30 cellular contexts compared by ENCODE assay signal in the genomic region with DNA sequence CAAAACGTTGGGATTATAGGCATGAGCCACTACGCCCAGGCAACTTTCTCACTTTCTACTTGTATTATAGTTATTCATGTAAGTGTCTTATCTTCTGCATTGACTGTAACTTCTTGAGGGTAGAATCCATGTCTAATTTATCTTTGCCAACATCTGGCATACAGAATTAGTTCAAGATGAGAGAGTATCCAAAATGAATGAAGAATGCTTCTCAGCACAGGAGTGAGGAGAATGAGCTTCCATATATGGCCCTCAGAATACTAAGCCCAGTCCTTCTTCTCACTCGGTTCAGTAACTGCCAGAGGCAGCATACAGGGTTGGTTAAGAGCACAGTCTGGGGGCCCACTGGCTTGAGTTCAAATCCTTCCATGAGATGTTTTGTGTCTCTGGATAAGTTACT.
"Had no signal": no experiment of that assay in that cellular context is flagged by ENCODE, and none has a peak within 500 bp of the region (broad histone marks: within the 10 kb centered on the region; RNA-seq: fewer than 3 reads in every experiment).

No MANE protein-coding gene starts in this region.

- H3K27me3 Mint-ChIP-seq: activated CD8-positive, alpha-beta T cell treated with anti-CD3 and anti-CD28 coated beads for 36 hours; activated naive CD4-positive, alpha-beta T cell treated with anti-CD3 and anti-CD28 coated beads, Interleukin-2, amount 50 U/mL, for 24 hours; activated naive CD8-positive, alpha-beta T cell treated with anti-CD3 and anti-CD28 coated beads, Interleukin-2, amount 10 ng/mL, durations not matched to agents 7 days and 5 days; activated T-helper 17 cell treated with anti-CD3 and anti-CD28 coated beads, Interleukin-2, amount 50 U/mL, for 72 hours had no signal

- DNase-seq: activated CD4-positive, alpha-beta T cell treated with anti-CD3 and anti-CD28 coated beads, Interleukin-2, amount 10 ng/mL, durations not matched to agents 24 days and 14 days; activated CD4-positive, alpha-beta T cell treated with anti-CD3 and anti-CD28 coated beads, Interleukin-2, amount 50 U/mL, for 4 hours; activated CD8-positive, alpha-beta T cell treated with anti-CD3 and anti-CD28 coated beads for 36 hours; activated gamma-delta T cell; activated naive CD4-positive, alpha-beta T cell treated with Interleukin-2 at 50 U/mL for 16 hours; activated naive CD8-positive, alpha-beta T cell treated with anti-CD3 and anti-CD28 coated beads, Interleukin-2, amount 10 ng/mL, durations not matched to agents 7 days and 5 days; activated T-cell treated with anti-CD3 and anti-CD28 coated beads, Interleukin-2, amount 50 U/mL, for 1 hour; activated T-cell treated with anti-CD3 and anti-CD28 coated beads, Interleukin-2, amount 50 U/mL, for 72 hours; amygdala; body of pancreas; Kasumi-1; KG1; NCI-H1048; NCI-H1105 treated with DMSO at 0.1 percent for 48 hours; NCI-H1436; NCI-H1694; NCI-H1930; NCI-H2081 treated with DMSO at 0.1 percent for 48 hours; NCI-H226; NCI-H524 treated with DMSO at 0.1 percent for 48 hours; NK-92 treated with Interleukin-12 subunit alpha and Interleukin-12 subunit beta, amount 100 ng/mL, for 24 hours; RPMI8226; SHP77 treated with DMSO at 0.1 percent for 48 hours had no signal

- H3K9me3 Mint-ChIP-seq: activated CD4-positive, alpha-beta T cell treated with anti-CD3 and anti-CD28 coated beads, Interleukin-2, amount 10 ng/mL, durations not matched to agents 24 days and 14 days; activated CD8-positive, alpha-beta T cell treated with anti-CD3 and anti-CD28 coated beads for 36 hours; activated naive CD4-positive, alpha-beta T cell treated with anti-CD3 and anti-CD28 coated beads, Interleukin-2, amount 50 U/mL, for 24 hours; activated naive CD8-positive, alpha-beta T cell treated with anti-CD3 and anti-CD28 coated beads, Interleukin-2, amount 10 ng/mL, durations not matched to agents 7 days and 5 days; activated T-cell treated with anti-CD3 and anti-CD28 coated beads, Interleukin-2, amount 50 U/mL, for 72 hours; activated T-helper 17 cell treated with anti-CD3 and anti-CD28 coated beads, Interleukin-2, amount 50 U/mL, for 72 hours; T-helper 1 cell treated with Interleukin-12 subunit alpha and Interleukin-12 subunit beta and Interleukin-4 antibody, amounts not matched to agents 30 μg/mL and 1 μg/mL, for 36 hours; T-helper 2 cell treated with Interferon-gamma antibody and Interleukin-4, amounts not matched to agents 5 μg/mL and 100 μg/mL, for 36 hours had no signal

- H3K27me3 ChIP-seq: ascending aorta, body of pancreas, breast epithelium, MG63 had no signal

- H3K9me3 ChIP-seq: ascending aorta, body of pancreas, breast epithelium, MG63 had no signal

- H3K27ac Mint-ChIP-seq: activated CD4-positive, alpha-beta T cell treated with anti-CD3 and anti-CD28 coated beads, Interleukin-2, amount 10 ng/mL, durations not matched to agents 24 days and 14 days; activated CD8-positive, alpha-beta T cell treated with anti-CD3 and anti-CD28 coated beads for 36 hours; activated naive CD4-positive, alpha-beta T cell treated with anti-CD3 and anti-CD28 coated beads, Interleukin-2, amount 50 U/mL, for 24 hours; activated naive CD8-positive, alpha-beta T cell treated with anti-CD3 and anti-CD28 coated beads, Interleukin-2, amount 10 ng/mL, durations not matched to agents 7 days and 5 days; activated T-cell treated with anti-CD3 and anti-CD28 coated beads, Interleukin-2, amount 50 U/mL, for 72 hours; activated T-helper 17 cell treated with anti-CD3 and anti-CD28 coated beads, Interleukin-2, amount 50 U/mL, for 72 hours; T-helper 1 cell treated with Interleukin-12 subunit alpha and Interleukin-12 subunit beta and Interleukin-4 antibody, amounts not matched to agents 30 μg/mL and 1 μg/mL, for 36 hours; T-helper 2 cell treated with Interferon-gamma antibody and Interleukin-4, amounts not matched to agents 5 μg/mL and 100 μg/mL, for 36 hours had no signal

- H3K36me3 ChIP-seq: ascending aorta, breast epithelium, MG63 had no signal

- H3K4me1 ChIP-seq: breast epithelium had no signal

- H3K4me3 Mint-ChIP-seq: activated CD4-positive, alpha-beta T cell treated with anti-CD3 and anti-CD28 coated beads, Interleukin-2, amount 10 ng/mL, durations not matched to agents 24 days and 14 days; activated CD8-positive, alpha-beta T cell treated with anti-CD3 and anti-CD28 coated beads for 36 hours; activated naive CD4-positive, alpha-beta T cell treated with anti-CD3 and anti-CD28 coated beads, Interleukin-2, amount 50 U/mL, for 24 hours; activated naive CD8-positive, alpha-beta T cell treated with anti-CD3 and anti-CD28 coated beads, Interleukin-2, amount 10 ng/mL, durations not matched to agents 7 days and 5 days; activated T-cell treated with anti-CD3 and anti-CD28 coated beads, Interleukin-2, amount 50 U/mL, for 72 hours; activated T-helper 17 cell treated with anti-CD3 and anti-CD28 coated beads, Interleukin-2, amount 50 U/mL, for 72 hours; T-helper 1 cell treated with Interleukin-12 subunit alpha and Interleukin-12 subunit beta and Interleukin-4 antibody, amounts not matched to agents 30 μg/mL and 1 μg/mL, for 36 hours; T-helper 2 cell treated with Interferon-gamma antibody and Interleukin-4, amounts not matched to agents 5 μg/mL and 100 μg/mL, for 36 hours had no signal

- H3K27ac ChIP-seq: body of pancreas had no signal

- H3K4me3 ChIP-seq: ascending aorta, body of pancreas, breast epithelium, MG63 had no signal
